13 cellular contexts compared by ENCODE assay signal in the genomic region with DNA sequence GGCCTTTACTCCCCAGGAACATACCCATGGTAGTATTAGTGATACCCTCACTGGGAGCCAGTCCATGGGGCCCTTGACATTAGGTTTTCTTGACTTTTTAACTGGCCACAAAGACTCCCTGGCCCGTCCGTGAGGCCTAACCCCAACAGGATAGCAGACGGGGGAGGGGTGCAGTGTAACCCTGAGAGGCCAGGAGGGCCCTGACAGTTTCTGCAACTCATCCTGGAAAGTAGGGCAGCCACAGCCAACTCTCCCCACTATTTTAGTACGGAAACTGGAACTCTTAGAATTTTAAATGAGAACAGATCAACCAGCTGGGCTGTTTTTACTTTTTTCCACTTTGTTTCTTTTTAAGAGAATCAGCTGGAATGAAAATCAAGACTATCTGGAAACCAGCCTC. TPM values are rescaled to one million over a fixed set of nuclear protein-coding genes. Genes with fewer than 3 reads are reported as not detected.
"Had no signal": no experiment of that assay in that cellular context is flagged by ENCODE, and none has a peak within 500 bp of the region (broad histone marks: within the 10 kb centered on the region; RNA-seq: fewer than 3 reads in every experiment).

No MANE protein-coding gene starts in this region.

- ATAC-seq: left lung; stimulated activated effector memory CD8-positive, alpha-beta T cell treated with anti-CD3 and anti-CD28 coated beads, Interleukin-12 subunit alpha, Interleukin-12 subunit beta, amount 100 ng/mL, for 72 hours had no signal

- H3K9me3 ChIP-seq: heart left ventricle, left lung, prostate gland had no signal

- H3K27ac ChIP-seq: left lung had no signal

- H3K27me3 ChIP-seq: heart left ventricle, left lung had no signal

- H3K4me3 ChIP-seq: heart left ventricle, left lung, prostate gland had no signal

- H3K4me1 ChIP-seq: left lung, prostate gland had no signal

- H3K36me3 ChIP-seq: heart left ventricle, left lung, prostate gland had no signal

- DNase-seq: activated CD4-positive, alpha-beta T cell treated with anti-CD3 and anti-CD28 coated beads, Interleukin-2, amount 50 U/mL, for 1 hour; activated naive CD4-positive, alpha-beta T cell; activated naive CD8-positive, alpha-beta T cell treated with anti-CD3 and anti-CD28 coated beads, Interleukin-2, amount 10 ng/mL, durations not matched to agents 7 days and 5 days; activated T-cell treated with anti-CD3 and anti-CD28 coated beads for 4 hours; effector memory CD4-positive, alpha-beta T cell; heart left ventricle; left lung; mesendoderm; nephron progenitor cell; trophoblast cell had no signal

RNA-seq across cellular contexts. Expression of gene SCUBE2, which starts 45.0 kb away (rescaled TPM):
- total RNA-seq: activated CD8-positive, alpha-beta memory T cell treated with anti-CD3 and anti-CD28 coated beads for 36 hours; activated naive CD8-positive, alpha-beta T cell treated with anti-CD3 and anti-CD28 coated beads, Interleukin-2, amount 10 ng/mL, durations not matched to agents 7 days and 5 days had no signal
